Comparison of ENCODE assay signal across 27 cellular contexts in genomic region chrX:30799327-30799726, GRCh38.
"Had no signal": no experiment of that assay in that cellular context is flagged by ENCODE, and none has a peak within 500 bp of the region (broad histone marks: within the 10 kb centered on the region; RNA-seq: fewer than 3 reads in every experiment).

No MANE protein-coding gene starts in this region.

- H3K4me3 ChIP-seq: colonic mucosa, coronary artery, dorsolateral prefrontal cortex, esophagus muscularis mucosa, esophagus squamous epithelium, gastrocnemius medialis, gastroesophageal sphincter, heart left ventricle, heart right ventricle, hepatocyte had no signal

- H3K4me2 ChIP-seq: hepatocyte had no signal

- ATAC-seq: effector memory CD8-positive, alpha-beta T cell; esophagus mucosa; foreskin keratinocyte; gastrocnemius medialis; gastroesophageal sphincter; heart left ventricle; heart right ventricle had no signal

- H3K27ac Mint-ChIP-seq: dendritic cell treated with granulocyte-macrophage colony-stimulating factor and Interleukin-4, amounts not matched to agents 40 ng/mL and 50 ng/mL, for 4 days; effector memory CD8-positive, alpha-beta T cell had no signal

- H3K27me3 ChIP-seq: colonic mucosa, esophagus muscularis mucosa, esophagus squamous epithelium, foreskin keratinocyte, gastrocnemius medialis, gastroesophageal sphincter, heart left ventricle, heart right ventricle, hepatocyte had no signal

- H3K27ac ChIP-seq: colonic mucosa, coronary artery, dorsolateral prefrontal cortex, esophagus muscularis mucosa, esophagus squamous epithelium, foreskin keratinocyte, gastrocnemius medialis, gastroesophageal sphincter, heart left ventricle, heart right ventricle, hepatocyte had no signal

- FAIRE-seq: colon, endometrium, endothelial cell of umbilical vein, frontal cortex had no signal

- DNase-seq: colonic mucosa; cortex of kidney; dermis blood vessel endothelial cell; dorsolateral prefrontal cortex; effector CD4-positive, alpha-beta T cell; effector CD8-positive, alpha-beta T cell; effector memory CD4-positive, alpha-beta T cell; effector memory CD8-positive, alpha-beta T cell; erythroblast; esophagus squamous epithelium; foreskin fibroblast; foreskin melanocyte; gastrocnemius medialis; glutamatergic neuron; heart left ventricle; heart right ventricle had no signal

- H3K36me3 ChIP-seq: colonic mucosa, esophagus muscularis mucosa, esophagus squamous epithelium, gastrocnemius medialis, gastroesophageal sphincter, heart left ventricle, heart right ventricle had no signal

- H3K27me3 Mint-ChIP-seq: dendritic cell treated with granulocyte-macrophage colony-stimulating factor and Interleukin-4, amounts not matched to agents 40 ng/mL and 50 ng/mL, for 4 days; effector memory CD8-positive, alpha-beta T cell had no signal

- H3K9me3 Mint-ChIP-seq: dendritic cell treated with granulocyte-macrophage colony-stimulating factor and Interleukin-4, amounts not matched to agents 40 ng/mL and 50 ng/mL, for 4 days had no signal

- H2AFZ ChIP-seq: hepatocyte had no signal

- H3K79me2 ChIP-seq: hepatocyte had no signal

- H3K9me3 ChIP-seq: colonic mucosa, esophagus squamous epithelium, gastrocnemius medialis, gastroesophageal sphincter, heart left ventricle, heart right ventricle had no signal

- H3K4me3 Mint-ChIP-seq: dendritic cell treated with granulocyte-macrophage colony-stimulating factor and Interleukin-4, amounts not matched to agents 40 ng/mL and 50 ng/mL, for 4 days; effector memory CD8-positive, alpha-beta T cell had no signal

- H3K4me1 ChIP-seq: colonic mucosa, esophagus muscularis mucosa, esophagus squamous epithelium, foreskin keratinocyte, gastrocnemius medialis, gastroesophageal sphincter, heart left ventricle, heart right ventricle had no signal
